In the genomic region with DNA sequence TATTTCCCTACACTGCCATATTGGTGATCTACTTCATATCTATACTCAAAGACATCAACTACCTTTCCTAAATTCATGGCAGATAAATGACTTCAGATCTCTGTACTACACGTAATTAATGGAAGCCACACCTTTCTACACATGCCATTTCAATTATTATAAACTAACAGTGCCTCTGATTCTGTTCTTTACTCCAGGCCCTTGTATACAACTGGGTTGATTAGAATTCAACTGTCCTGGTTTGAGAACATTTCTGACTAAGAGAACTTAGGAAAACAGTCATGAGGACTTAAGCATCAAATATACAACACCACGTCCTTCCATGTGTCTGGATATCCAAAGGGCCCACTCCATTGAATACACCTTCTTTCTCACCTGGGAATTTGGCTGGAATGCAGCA, we compare ENCODE assay signal across 1 cellular context.
TF ChIP-seq lines count a peak whose summit lies in the region.

No MANE protein-coding gene starts in this region.

TF ChIP-seq in HepG2, 621 proteins besides CTCF, POLR2A, EP300 and RAD21:
- TF ChIP-seq ZFAT (CRISPR knock-in tag; conservative IDR thresholded peaks at IDR 0.05), result no peak
- TF ChIP-seq ZNF773 (CRISPR knock-in tag; IDR thresholded peaks at IDR 0.05; ENCODE audit: borderline replicate concordance), result no peak
- TF ChIP-seq CHD2 (IDR thresholded peaks at IDR 0.05; ENCODE audit: low read depth, low read length), result no peak
- TF ChIP-seq IRX3 (CRISPR knock-in tag; IDR thresholded peaks at IDR 0.05; ENCODE audit: borderline replicate concordance, low read depth), result 0 out of 2 replicates have a peak, but pooled peaks have one; percentile 37
- no peak for TF ChIP-seq ARID2 (CRISPR knock-in tag; IDR thresholded peaks at IDR 0.05; ENCODE audit: borderline replicate concordance)
- TF ChIP-seq, protein P1, sequence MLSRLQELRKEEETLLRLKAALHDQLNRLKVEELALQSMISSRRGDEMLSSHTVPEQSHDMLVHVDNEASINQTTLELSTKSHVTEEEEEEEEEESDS (CRISPR knock-in tag; IDR thresholded peaks at IDR 0.05; ENCODE audit: borderline replicate concordance), result peak; percentile 65; the same call in 1 of the 2 replicates
- TF ChIP-seq RBFOX2 (IDR thresholded peaks at IDR 0.05; ENCODE audit: low read depth, low read length), result peak; percentile 39; the same call in 1 of the 2 replicates
- peak; percentile 38; the same call in 1 of the 2 replicates for TF ChIP-seq TARDBP (CRISPR knock-in tag; IDR thresholded peaks at IDR 0.05)
- TF ChIP-seq, protein P2, sequence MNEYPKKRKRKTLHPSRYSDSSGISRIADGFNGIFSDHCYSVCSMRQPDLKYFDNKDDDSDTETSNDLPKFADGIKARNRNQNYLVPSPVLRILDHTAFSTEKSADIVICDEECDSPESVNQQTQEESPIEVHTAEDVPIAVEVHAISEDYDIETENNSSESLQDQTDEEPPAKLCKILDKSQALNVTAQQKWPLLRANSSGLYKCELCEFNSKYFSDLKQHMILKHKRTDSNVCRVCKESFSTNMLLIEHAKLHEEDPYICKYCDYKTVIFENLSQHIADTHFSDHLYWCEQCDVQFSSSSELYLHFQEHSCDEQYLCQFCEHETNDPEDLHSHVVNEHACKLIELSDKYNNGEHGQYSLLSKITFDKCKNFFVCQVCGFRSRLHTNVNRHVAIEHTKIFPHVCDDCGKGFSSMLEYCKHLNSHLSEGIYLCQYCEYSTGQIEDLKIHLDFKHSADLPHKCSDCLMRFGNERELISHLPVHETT (CRISPR knock-in tag; conservative IDR thresholded peaks at IDR 0.05), result 0 out of 2 replicates have a peak, but pooled peaks have one; percentile 17
- TF ChIP-seq THYN1 (CRISPR knock-in tag; IDR thresholded peaks at IDR 0.05; ENCODE audit: borderline replicate concordance, low read depth), result 0 out of 2 replicates have a peak, but pooled peaks have one; percentile 60
- no peak for TF ChIP-seq SMARCC2 (IDR thresholded peaks at IDR 0.05)
- no peak for TF ChIP-seq ZNF251 (CRISPR knock-in tag; IDR thresholded peaks at IDR 0.05)
- TF ChIP-seq, protein P3, sequence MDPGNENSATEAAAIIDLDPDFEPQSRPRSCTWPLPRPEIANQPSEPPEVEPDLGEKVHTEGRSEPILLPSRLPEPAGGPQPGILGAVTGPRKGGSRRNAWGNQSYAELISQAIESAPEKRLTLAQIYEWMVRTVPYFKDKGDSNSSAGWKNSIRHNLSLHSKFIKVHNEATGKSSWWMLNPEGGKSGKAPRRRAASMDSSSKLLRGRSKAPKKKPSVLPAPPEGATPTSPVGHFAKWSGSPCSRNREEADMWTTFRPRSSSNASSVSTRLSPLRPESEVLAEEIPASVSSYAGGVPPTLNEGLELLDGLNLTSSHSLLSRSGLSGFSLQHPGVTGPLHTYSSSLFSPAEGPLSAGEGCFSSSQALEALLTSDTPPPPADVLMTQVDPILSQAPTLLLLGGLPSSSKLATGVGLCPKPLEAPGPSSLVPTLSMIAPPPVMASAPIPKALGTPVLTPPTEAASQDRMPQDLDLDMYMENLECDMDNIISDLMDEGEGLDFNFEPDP (CRISPR knock-in tag; conservative IDR thresholded peaks at IDR 0.05), result 0 out of 2 replicates have a peak, but pooled peaks have one; percentile 78
- TF ChIP-seq ZNF44 (CRISPR knock-in tag; IDR thresholded peaks at IDR 0.05), result 0 out of 2 replicates have a peak, but pooled peaks have one; percentile 31
- TF ChIP-seq CREB1 (IDR thresholded peaks at IDR 0.05), result no peak
- peak; percentile 21; the same call in 1 of the 2 replicates for TF ChIP-seq CREB1 (CRISPR knock-in tag; IDR thresholded peaks at IDR 0.05)
